Comparison of ENCODE assay signal across 25 cellular contexts in genomic region chr6:47130086-47130485, GRCh38.
A peak's percentile ranks its signal among the peaks of the same experiment; 100 is the strongest.
DNase-seq lines count a peak whose midpoint lies in the region; ATAC-seq, FAIRE-seq and TF ChIP-seq lines count a peak whose summit lies in the region.
"Had no signal": no experiment of that assay in that cellular context is flagged by ENCODE, and none has a peak within 500 bp of the region (broad histone marks: within the 10 kb centered on the region; RNA-seq: fewer than 3 reads in every experiment).

No MANE protein-coding gene starts in this region.

- CTCF ChIA-PET in mammary epithelial cell (lab: Charles Lee; ENCODE audit: low non-redundant PET): no interaction called here

- in situ Hi-C loops in mammary epithelial cell (cut with MboI; ENCODE audit: low sequenced_read_pairs in 2 of 2): no loop called here

- TF ChIP-seq EP300 in gastroesophageal sphincter (IDR thresholded peaks at IDR 0.05): no peak

- no peak for TF ChIP-seq POLR2A in breast epithelium (IDR thresholded peaks at IDR 0.05)
- no peak for TF ChIP-seq POLR2A in gastroesophageal sphincter (IDR thresholded peaks at IDR 0.05)
- no peak for TF ChIP-seq POLR2A in GM12891 (IDR thresholded peaks at IDR 0.05; ENCODE audit: low read depth, low read length)

- DNase-seq in mammary epithelial cell: no peak
- DNase-seq in breast epithelium (ENCODE audit: low spot score in 2 of 2): no peak
- peak; percentile 60 for DNase-seq in myocyte (ENCODE audit: low read depth)
- DNase-seq in germinal center (ENCODE audit: low spot score): no peak
- no peak for DNase-seq in GM12891 (ENCODE audit: insufficient read length, low spot score)
- DNase-seq in RCC 7860 (ENCODE audit: low spot score): no peak
- DNase-seq: activated CD4-positive, alpha-beta T cell treated with anti-CD3 and anti-CD28 coated beads, Interleukin-2, amount 50 U/mL, for 48 hours; activated effector memory CD4-positive, alpha-beta T cell treated with Interleukin-2 at 50 U/mL for 16 hours; activated naive CD8-positive, alpha-beta T cell treated with anti-CD3 and anti-CD28 coated beads, Interleukin-2, amount 10 ng/mL, durations not matched to agents 7 days and 5 days; CD4-positive, alpha-beta memory T cell; DMS 273 treated with DMSO at 0.1 percent for 48 hours; effector memory CD4-positive, alpha-beta T cell; KBM-7; MM.1S; naive thymus-derived CD4-positive, alpha-beta T cell; NCI-H1436; NCI-H446; retina; SHP77 treated with DMSO at 0.1 percent for 48 hours; stimulated activated naive CD4-positive, alpha-beta T cell treated with Interleukin-2 at 50 U/mL for 16 hours; T-helper 9 cell had no signal

- H3K4me3 ChIP-seq in mammary epithelial cell (replicated peaks in 1 of 3; ENCODE audit: insufficient read depth in 1 of 3, low read depth in 2 of 3, low read length in 3 of 3) (no peak overlapping the region), breast epithelium (no peak overlapping the region), gastroesophageal sphincter (no peak overlapping the region)

- dilution Hi-C loops in mammary epithelial cell (cut with HindIII; ENCODE audit: low sequenced_read_pairs): loop anchor here (5.0 kb wide), 1 partner anchor 37 kb away; no protein-coding TSS in a partner anchor

- H3K4me1 ChIP-seq in mammary epithelial cell (ENCODE audit: insufficient read depth, low read length): peaks cover 23% of the 10 kb centered on the region
- no peaks in the 10 kb centered on the region for H3K4me1 ChIP-seq in breast epithelium
- H3K4me1 ChIP-seq in gastroesophageal sphincter: peaks cover 14 to 66% (median 17%) of the 10 kb centered on the region in 3 donors

- BruUV-seq in mammary epithelial cell (replicated peaks; lab: Mats Ljungman, UMichigan): no TSS peak

- 95% methylated on average over 3 of the region's 3 CpGs for WGBS in mammary epithelial cell (ENCODE audit: low coverage, missing lambda C conversion rate)
- 10 to 14% methylated on average over 3 of the region's 3 CpGs for WGBS in gastroesophageal sphincter (ENCODE audit: low coverage in 1 of 2), 2 donors

- H3K36me3 ChIP-seq in mammary epithelial cell (ENCODE audit: insufficient read depth, low read length) (no peaks in the 10 kb centered on the region), breast epithelium (no peaks in the 10 kb centered on the region), gastroesophageal sphincter (no peaks in the 10 kb centered on the region)

- FAIRE-seq in GM12891 (lab: Jason Lieb, UNC): no peak
- FAIRE-seq in RCC 7860 (lab: Jason Lieb, UNC): no peak

- intact Hi-C loops in mammary epithelial cell (cut with micrococcal nuclease): no loop called here
- intact Hi-C loops in breast epithelium (cut with DNase I; ENCODE audit: low total_unique reads): no loop called here

- peak overlapping the region; percentile 14 for H2AFZ ChIP-seq in mammary epithelial cell (ENCODE audit: low read depth, low read length)

- H3K27me3 ChIP-seq in mammary epithelial cell (ENCODE audit: insufficient read depth, low read length): no peaks in the 10 kb centered on the region
- no peaks in the 10 kb centered on the region for H3K27me3 ChIP-seq in breast epithelium
- H3K27me3 ChIP-seq in gastroesophageal sphincter: no peaks in the 10 kb centered on the region

- H3K9me3 ChIP-seq in mammary epithelial cell (replicated peaks; ENCODE audit: insufficient read depth, low read length) (no peaks in the 10 kb centered on the region), breast epithelium (no peaks in the 10 kb centered on the region), gastroesophageal sphincter (no peaks in the 10 kb centered on the region)

- no peaks in the 10 kb centered on the region for H4K20me1 ChIP-seq in mammary epithelial cell (ENCODE audit: insufficient read depth, low read length)

- no peaks in the 10 kb centered on the region for H3K79me2 ChIP-seq in mammary epithelial cell (ENCODE audit: insufficient read depth, low read length)

- no peak overlapping the region for H3K9ac ChIP-seq in mammary epithelial cell (ENCODE audit: insufficient read depth, low read length)

- ATAC-seq in gastroesophageal sphincter (peak; percentile 47), HG02870 (IDR thresholded peaks at IDR 0.05; ENCODE audit: unreplicated experiment) (no peak)
- ATAC-seq: naive thymus-derived CD4-positive, alpha-beta T cell; WTC11 had no signal

- no peak overlapping the region for H3K27ac ChIP-seq in mammary epithelial cell (ENCODE audit: insufficient read depth, low read depth, low read length)
- peak overlapping the region in 1 of 2 donors; percentile 3 for H3K27ac ChIP-seq in breast epithelium
- H3K27ac ChIP-seq in gastroesophageal sphincter: peak overlapping the region in 3 of 4 donors; percentile 31 to 56 (median 49)
- H3K27ac ChIP-seq: 22Rv1 had no signal

- H3K4me2 ChIP-seq in mammary epithelial cell (ENCODE audit: insufficient read depth, low read depth, low read length): no peak overlapping the region

- TF ChIP-seq CTCF in mammary epithelial cell (conservative IDR thresholded peaks at IDR 0.05 in 1 of 2, IDR thresholded peaks at IDR 0.05 in 1 of 2; ENCODE audit: extremely low read depth in 1 of 2, insufficient read depth in 1 of 2, low read depth in 1 of 2, low read length in 2 of 2) (no peak), breast epithelium (IDR thresholded peaks at IDR 0.05) (no peak), gastroesophageal sphincter (IDR thresholded peaks at IDR 0.05) (no peak)

TF ChIP-seq in GM12891, 5 proteins besides CTCF, POLR2A, EP300 and RAD21:
- no peak for TF ChIP-seq TAF1 (IDR thresholded peaks at IDR 0.05; ENCODE audit: low read depth, low read length)
- no peak for TF ChIP-seq POLR2AphosphoS5 (IDR thresholded peaks at IDR 0.05; ENCODE audit: low read depth, low read length)
- TF ChIP-seq PAX5 (IDR thresholded peaks at IDR 0.05; ENCODE audit: insufficient read depth, low read length, severe bottlenecking): no peak
- no peak for TF ChIP-seq SPI1 (IDR thresholded peaks at IDR 0.05; ENCODE audit: low read depth, low read length)
- no peak for TF ChIP-seq POU2F2 (IDR thresholded peaks at IDR 0.05; ENCODE audit: low read depth, low read length)
TF ChIP-seq in GM12891: peak in this region for 0.
